ENCODE assay signal across 22 cellular contexts in genomic region chr20:38001981-38002380, GRCh38. TPM values are rescaled to one million over a fixed set of nuclear protein-coding genes. Genes with fewer than 3 reads are reported as not detected.
DNase-seq lines count a peak whose midpoint lies in the region; ATAC-seq and TF ChIP-seq lines count a peak whose summit lies in the region.
"Had no signal": no experiment of that assay in that cellular context is flagged by ENCODE, and none has a peak within 500 bp of the region (broad histone marks: within the 10 kb centered on the region; RNA-seq: fewer than 3 reads in every experiment).

No MANE protein-coding gene starts in this region.

- no peaks in the 10 kb centered on the region for H3K4me1 ChIP-seq in breast epithelium
- H3K4me1 ChIP-seq: pancreas had no signal

- no peak overlapping the region for H3K4me3 ChIP-seq in breast epithelium
- no peak overlapping the region for H3K4me3 ChIP-seq in brain microvascular endothelial cell (ENCODE audit: low read depth, low read length)
- H3K4me3 ChIP-seq: pancreas, stomach had no signal

- no peak for ATAC-seq in naive thymus-derived CD8-positive, alpha-beta T cell
- ATAC-seq: pancreas, T-helper 17 cell had no signal

- CTCF ChIA-PET in MCF 10A (lab: Yijun Ruan, JAX) (no interaction called here), GM10248 (lab: Yijun Ruan, JAX) (no interaction called here)

- no peaks in the 10 kb centered on the region for H3K9me3 ChIP-seq in breast epithelium
- H3K9me3 ChIP-seq: pancreas, stomach had no signal

- intact Hi-C loops in MCF 10A (cut with micrococcal nuclease), result no loop called here
- intact Hi-C loops in breast epithelium (cut with DNase I; ENCODE audit: low total_unique reads), result no loop called here

- TF ChIP-seq CTCF in MCF 10A (IDR thresholded peaks at IDR 0.05; ENCODE audit: unreplicated experiment), result no peak
- no peak for TF ChIP-seq CTCF in breast epithelium (IDR thresholded peaks at IDR 0.05)
- TF ChIP-seq CTCF in brain microvascular endothelial cell (IDR thresholded peaks at IDR 0.05; ENCODE audit: low read depth, low read length, missing control alignments), result no peak
- no peak for TF ChIP-seq CTCF in GM10248 (IDR thresholded peaks at IDR 0.05; ENCODE audit: control extremely low read depth, extremely low read depth, low read depth, missing control alignments)

- POLR2A ChIA-PET in MCF 10A (lab: Yijun Ruan, JAX), result interaction anchor here (0.8 to 1.2 kb wide), 2 partner anchors 28 to 32 kb away, joined by 3 to 4 read pairs; partner anchors contain the start of genes RPRD1B and TTI1
- POLR2A ChIA-PET in naive thymus-derived CD8-positive, alpha-beta T cell (lab: Charles Lee), result no interaction called here
- POLR2A ChIA-PET in GM10248 (lab: Yijun Ruan, JAX), result no interaction called here

- peak overlapping the region; percentile 13 for H3K27ac Mint-ChIP-seq in MCF 10A (ENCODE audit: low read depth, unreplicated experiment)
- peak overlapping the region in 7 of 10 donors; percentile 11 to 74 (median 28) for H3K27ac Mint-ChIP-seq in naive thymus-derived CD8-positive, alpha-beta T cell
- H3K27ac Mint-ChIP-seq: activated naive CD8-positive, alpha-beta T cell; H9; T-helper 17 cell had no signal

- no peak for TF ChIP-seq POLR2A in breast epithelium (IDR thresholded peaks at IDR 0.05)

- in situ Hi-C loops in brain microvascular endothelial cell (cut with HindIII; ENCODE audit: low pct_ligation_motif_present, low sequenced_read_pairs) (no loop called here), KBM-7 (cut with MboI; ENCODE audit: low pct_unique_long_range_greater_than_20kb, low sequenced_read_pairs) (no loop called here)

- no peak overlapping the region for H3K27ac ChIP-seq in breast epithelium
- H3K27ac ChIP-seq in brain microvascular endothelial cell, result peak overlapping the region; percentile 73
- H3K27ac ChIP-seq: HL-60, pancreas, stomach had no signal

- H3K4me1 Mint-ChIP-seq in MCF 10A (ENCODE audit: insufficient read depth, unreplicated experiment), result peaks cover 11% of the 10 kb centered on the region
- peaks cover 6 to 13% (median 12%) of the 10 kb centered on the region in 4 donors for H3K4me1 Mint-ChIP-seq in naive thymus-derived CD8-positive, alpha-beta T cell
- H3K4me1 Mint-ChIP-seq: H9 had no signal

- H3K36me3 ChIP-seq in breast epithelium (no peaks in the 10 kb centered on the region), brain microvascular endothelial cell (replicated peaks) (no peaks in the 10 kb centered on the region)

- no peak for DNase-seq in MCF 10A (ENCODE audit: unreplicated experiment)
- no peak for DNase-seq in breast epithelium (ENCODE audit: low spot score in 2 of 2)
- DNase-seq in NCI-H226, result peak; percentile 69
- peak; percentile 65 for DNase-seq in brain microvascular endothelial cell
- peak in 2 of 10 donors; percentile 14 to 23 for DNase-seq in naive thymus-derived CD8-positive, alpha-beta T cell
- no peak for DNase-seq in GM10248 (ENCODE audit: extremely low spot score)
- DNase-seq in KBM-7, result no peak
- DNase-seq in NCI-H146 treated with DMSO at 0.1 percent for 48 hours (lab: John Stamatoyannopoulos, UW; ENCODE audit: unreplicated experiment), result no peak
- DNase-seq: DMS79 treated with DMSO at 0.1 percent for 48 hours; glutamatergic neuron; H9; KG1; NCI-H1092; NCI-H69; OCI-M1; pancreas; SIG-M5; stimulated activated CD4-positive, alpha-beta T cell treated with anti-CD3 and anti-CD28 coated beads, Interleukin-2, amount 100 ng/mL, for 48 hours; stomach; T-helper 17 cell had no signal

- H3K27me3 ChIP-seq in breast epithelium, result no peaks in the 10 kb centered on the region
- H3K27me3 ChIP-seq in brain microvascular endothelial cell (replicated peaks), result no peaks in the 10 kb centered on the region
- H3K27me3 ChIP-seq: pancreas, stomach had no signal

- no peaks in the 10 kb centered on the region for H3K27me3 Mint-ChIP-seq in MCF 10A (ENCODE audit: insufficient read depth, unreplicated experiment)
- no peaks in the 10 kb centered on the region for H3K27me3 Mint-ChIP-seq in naive thymus-derived CD8-positive, alpha-beta T cell
- H3K27me3 Mint-ChIP-seq: activated naive CD8-positive, alpha-beta T cell; T-helper 17 cell had no signal

- no peaks in the 10 kb centered on the region for H3K9me3 Mint-ChIP-seq in MCF 10A (ENCODE audit: unreplicated experiment)
- H3K9me3 Mint-ChIP-seq in naive thymus-derived CD8-positive, alpha-beta T cell, result no peaks in the 10 kb centered on the region
- H3K9me3 Mint-ChIP-seq: H9 had no signal

- peaks cover 59% of the 10 kb centered on the region for H3K36me3 Mint-ChIP-seq in MCF 10A (ENCODE audit: insufficient read depth, unreplicated experiment)
- peaks cover 12 to 91% (median 23%) of the 10 kb centered on the region in 3 donors for H3K36me3 Mint-ChIP-seq in naive thymus-derived CD8-positive, alpha-beta T cell

- no TSS peak for BruUV-seq in MCF 10A (replicated peaks; lab: Mats Ljungman, UMichigan)

- H3K4me3 Mint-ChIP-seq in MCF 10A (ENCODE audit: unreplicated experiment), result no peak overlapping the region
- no peak overlapping the region for H3K4me3 Mint-ChIP-seq in naive thymus-derived CD8-positive, alpha-beta T cell
- H3K4me3 Mint-ChIP-seq: activated naive CD8-positive, alpha-beta T cell; H9; T-helper 17 cell had no signal

RNA-seq across cellular contexts. Expression of gene TTI1, which starts 31.3 kb away (rescaled TPM):
- total RNA-seq in MCF 10A (2022) (17.1 and 18.3 TPM in 2 replicates), breast epithelium (10 to 100 TPM; 10.2 to 20.2 (median 16.7) TPM)
- 10 to 100 TPM; 25.9 to 27.1 TPM for total RNA-seq in naive thymus-derived CD8-positive, alpha-beta T cell
- 10 to 100 TPM; 10.0 to 15.3 (median 12.0) TPM for polyA plus RNA-seq in naive thymus-derived CD8-positive, alpha-beta T cell

RNA-seq across cellular contexts. Expression of gene RPRD1B, which starts 31.6 kb away (rescaled TPM):
- 42.6 and 53.0 TPM in 2 replicates for total RNA-seq in MCF 10A (2022)
- total RNA-seq in breast epithelium, result 10 to 100 TPM; 21.4 to 33.8 (median 31.3) TPM
- total RNA-seq in naive thymus-derived CD8-positive, alpha-beta T cell, result 10 to 100 TPM; 41.9 to 48.1 TPM
- 1 to 10 TPM; 2.9 to 4.9 (median 4.0) TPM for polyA plus RNA-seq in naive thymus-derived CD8-positive, alpha-beta T cell

Comparison
In these comparisons a context has a peak if more than half of its experiments do, and no peak if none do; other contexts are left out.
1. DNase-seq: peak in NCI-H226 (single experiment) and brain microvascular endothelial cell (single experiment); none in MCF 10A (single experiment), breast epithelium (0 of 2), GM10248 (single experiment), KBM-7 (single experiment) and NCI-H146 treated with DMSO at 0.1 percent for 48 hours (single experiment).